In the genomic region with DNA sequence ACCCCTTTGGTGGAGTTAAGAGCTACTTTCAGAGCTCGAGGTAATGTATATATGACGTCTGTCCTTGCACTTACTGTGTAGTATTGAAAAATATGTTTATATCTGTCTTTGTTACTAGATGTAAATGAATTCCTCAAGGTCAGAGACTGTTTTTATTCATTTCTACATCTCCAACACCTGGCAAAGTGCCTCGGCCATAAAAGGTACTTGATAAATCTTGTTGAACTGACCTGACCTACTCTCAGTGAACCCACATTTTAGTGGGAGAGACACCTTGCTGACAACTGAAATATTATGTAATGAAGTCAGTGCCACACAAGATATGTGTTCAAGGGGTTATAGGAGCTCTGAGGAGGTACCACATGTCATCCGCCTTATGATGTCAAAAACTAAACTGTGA, we compare ENCODE assay signal across 18 cellular contexts.
"Had no signal": no experiment of that assay in that cellular context is flagged by ENCODE, and none has a peak within 500 bp of the region (broad histone marks: within the 10 kb centered on the region; RNA-seq: fewer than 3 reads in every experiment).

No MANE protein-coding gene starts in this region.

- H3K9me3 ChIP-seq: breast epithelium, sigmoid colon, SK-N-SH, thyroid gland, vagina had no signal

- ATAC-seq: activated CD4-positive, alpha-beta T cell treated with anti-CD3 and anti-CD28 coated beads for 36 hours; effector memory CD8-positive, alpha-beta T cell; left colon; stimulated activated memory B cell treated with anti-CD40 and anti-IgM and Interleukin-4, amounts not matched to agents 10 μg/mL and 1 μg/mL and 100 μg/mL, for 72 hours had no signal

- H3K27me3 ChIP-seq: breast epithelium, neural progenitor cell, sigmoid colon, thyroid gland, vagina had no signal

- DNase-seq: activated CD4-positive, alpha-beta memory T cell treated with anti-CD3 and anti-CD28 coated beads for 36 hours; activated CD4-positive, alpha-beta T cell treated with anti-CD3 and anti-CD28 coated beads for 36 hours; activated T-cell treated with anti-CD3 and anti-CD28 coated beads for 4 hours; amniotic stem cell; cerebellar nuclear complex; dermis blood vessel endothelial cell; effector memory CD8-positive, alpha-beta T cell; foreskin fibroblast; left colon; sigmoid colon; stimulated activated CD4-positive, alpha-beta T cell treated with anti-CD3 and anti-CD28 coated beads, Interleukin-4, amount 100 ng/mL, for 24 hours; thyroid gland had no signal

- H3K27ac ChIP-seq: epithelial cell of prostate, thyroid gland, vagina had no signal

- H3K4me3 ChIP-seq: breast epithelium, neural progenitor cell, sigmoid colon, thyroid gland, vagina had no signal

- H3K9ac ChIP-seq: neural progenitor cell, SK-N-SH had no signal

- H3K36me3 ChIP-seq: breast epithelium, neural progenitor cell, sigmoid colon, thyroid gland, vagina had no signal
